In genomic region chr2:98637401-98638144, GRCh38 we compare ENCODE assay signal across 10 cellular contexts. TPM values are rescaled to one million over a fixed set of nuclear protein-coding genes. Genes with fewer than 3 reads are reported as not detected.
A peak's percentile ranks its signal among the peaks of the same experiment; 100 is the strongest.
DNase-seq lines count a peak whose midpoint lies in the region; ATAC-seq, FAIRE-seq and TF ChIP-seq lines count a peak whose summit lies in the region.
"Had no signal": no experiment of that assay in that cellular context is flagged by ENCODE, and none has a peak within 500 bp of the region (broad histone marks: within the 10 kb centered on the region; RNA-seq: fewer than 3 reads in every experiment).

No MANE protein-coding gene starts in this region.

- H2BK15ac ChIP-seq in mesendoderm (replicated peaks; ENCODE audit: low read depth): no peak overlapping the region

- H3K23ac ChIP-seq in mesendoderm (ENCODE audit: low read length): no peak overlapping the region

- no peak overlapping the region for H2BK120ac ChIP-seq in mesendoderm (ENCODE audit: low read depth, low read length)

- H3K18ac ChIP-seq in mesendoderm (ENCODE audit: low read length): peak overlapping the region; percentile 12

- no peak overlapping the region for H2BK5ac ChIP-seq in mesendoderm (ENCODE audit: low read length)

- BruUV-seq in Calu3 (replicated peaks; lab: Mats Ljungman, UMichigan): no TSS peak

- no peak overlapping the region for H3K4me3 ChIP-seq in mesendoderm (ENCODE audit: low read length)

- FAIRE-seq in GM12891 (lab: Jason Lieb, UNC): peak; percentile 79

- H3K27me3 ChIP-seq in mesendoderm (ENCODE audit: insufficient read depth, low read length, poor library complexity): no peaks in the 10 kb centered on the region

- no peaks in the 10 kb centered on the region for H3K79me1 ChIP-seq in mesendoderm (ENCODE audit: low read length)

- no peak overlapping the region for H3K4me2 ChIP-seq in mesendoderm (ENCODE audit: low read length)

- H3K9ac ChIP-seq in mesendoderm (ENCODE audit: low read length): no peak overlapping the region

- H3K4ac ChIP-seq in mesendoderm (ENCODE audit: low read depth, low read length): no peak overlapping the region

- peak; percentile 36 for DNase-seq in GM12891 (ENCODE audit: insufficient read length, low spot score)
- DNase-seq in T-helper 9 cell: peak; percentile 39
- no peak for DNase-seq in mesendoderm
- DNase-seq in Calu3: no peak
- DNase-seq in HK-2 (ENCODE audit: unreplicated experiment): no peak
- DNase-seq in effector CD8-positive, alpha-beta T cell (lab: John Stamatoyannopoulos, UW): no peak
- DNase-seq in osteocyte (ENCODE audit: extremely low spot score, unreplicated experiment): no peak
- DNase-seq: COR-L47, NCI-H510A treated with DMSO at 0.1 percent for 48 hours had no signal

- no peak overlapping the region for H2AK5ac ChIP-seq in mesendoderm (ENCODE audit: low read length)

- ATAC-seq in GM21723 (IDR thresholded peaks at IDR 0.05; ENCODE audit: unreplicated experiment): peak; percentile 83

- H3K9me3 Mint-ChIP-seq in Calu3 (ENCODE audit: low read depth, unreplicated experiment) (no peaks in the 10 kb centered on the region), osteocyte (ENCODE audit: unreplicated experiment) (no peaks in the 10 kb centered on the region)

- peaks cover 2% of the 10 kb centered on the region for H3K4me1 ChIP-seq in mesendoderm (ENCODE audit: control insufficient read depth, low read depth, low read length)

- H3K4me3 Mint-ChIP-seq in Calu3 (ENCODE audit: low read depth, unreplicated experiment): no peak overlapping the region
- no peak overlapping the region for H3K4me3 Mint-ChIP-seq in osteocyte (ENCODE audit: unreplicated experiment)

- H3K4me1 Mint-ChIP-seq in Calu3 (ENCODE audit: low read depth, unreplicated experiment) (no peaks in the 10 kb centered on the region), osteocyte (ENCODE audit: unreplicated experiment) (peaks cover 6% of the 10 kb centered on the region)

- no CpG with 5 or more reads among the region's 10 CpGs for WGBS in mesendoderm (ENCODE audit: extremely low coverage, insufficient coverage, low lambda C conversion rate)

- no peak overlapping the region for H3K27ac ChIP-seq in mesendoderm (ENCODE audit: low read depth, low read length)

- H3K36me3 Mint-ChIP-seq in Calu3 (ENCODE audit: insufficient read depth, unreplicated experiment) (peaks cover 4% of the 10 kb centered on the region), osteocyte (ENCODE audit: unreplicated experiment) (no peaks in the 10 kb centered on the region)

- H4K5ac ChIP-seq in mesendoderm (ENCODE audit: low read length): no peak overlapping the region

- no peak overlapping the region for H4K8ac ChIP-seq in mesendoderm (ENCODE audit: low read depth, low read length)

- H3K79me2 ChIP-seq in mesendoderm (ENCODE audit: control insufficient read depth, insufficient read depth, low read length): no peaks in the 10 kb centered on the region

- H3K27me3 Mint-ChIP-seq in Calu3 (ENCODE audit: unreplicated experiment) (no peaks in the 10 kb centered on the region), osteocyte (ENCODE audit: unreplicated experiment) (peaks cover 26% of the 10 kb centered on the region)

- TF ChIP-seq CTCF in Calu3 (IDR thresholded peaks at IDR 0.05; ENCODE audit: unreplicated experiment): no peak
- TF ChIP-seq CTCF in osteocyte (IDR thresholded peaks at IDR 0.05): no peak

- no peak for TF ChIP-seq POLR2A in GM12891 (IDR thresholded peaks at IDR 0.05; ENCODE audit: low read depth, low read length)

- intact Hi-C loops in Calu3 (cut with micrococcal nuclease; ENCODE audit: unreplicated experiment): no loop called here

- no peak overlapping the region for H3K27ac Mint-ChIP-seq in Calu3 (ENCODE audit: unreplicated experiment)
- no peak overlapping the region for H3K27ac Mint-ChIP-seq in osteocyte (ENCODE audit: unreplicated experiment)

- CTCF ChIA-PET in Calu3 (lab: Charles Lee): no interaction called here

- peak overlapping the region; percentile 5 for H3K56ac ChIP-seq in mesendoderm (ENCODE audit: low read length)

- no peaks in the 10 kb centered on the region for H3K36me3 ChIP-seq in mesendoderm (ENCODE audit: control insufficient read depth, insufficient read depth, low read length)

TF ChIP-seq in GM12891, 5 proteins besides CTCF, POLR2A, EP300 and RAD21:
- TF ChIP-seq PAX5 (IDR thresholded peaks at IDR 0.05; ENCODE audit: insufficient read depth, low read length, severe bottlenecking) (no peak), POLR2AphosphoS5 (IDR thresholded peaks at IDR 0.05; ENCODE audit: low read depth, low read length) (no peak), SPI1 (IDR thresholded peaks at IDR 0.05; ENCODE audit: low read depth, low read length) (no peak), POU2F2 (IDR thresholded peaks at IDR 0.05; ENCODE audit: low read depth, low read length) (no peak), TAF1 (IDR thresholded peaks at IDR 0.05; ENCODE audit: low read depth, low read length) (no peak)
TF ChIP-seq in GM12891: peak in this region for 0.

RNA-seq across cellular contexts. Expression of gene UNC50, which starts 29.2 kb away (rescaled TPM):
- polyA plus RNA-seq in GM12891 (2012; ENCODE audit: low read depth, missing spikeins): 26.4 TPM
- polyA plus RNA-seq in mesendoderm (2013, experiment 1 of 2): 56.6 TPM
- polyA plus RNA-seq in mesendoderm (2013, experiment 2 of 2): 54.3 TPM
- 30.5 and 33.0 TPM in 2 replicates for total RNA-seq in Calu3 (2022)
- 44.3 and 45.7 TPM in 2 replicates for total RNA-seq in osteocyte

RNA-seq across cellular contexts. Expression of gene COA5, which starts 29.3 kb away (rescaled TPM):
- 36.6 TPM for polyA plus RNA-seq in GM12891 (2012; ENCODE audit: low read depth, missing spikeins)
- polyA plus RNA-seq in mesendoderm (2013, experiment 1 of 2): 30.2 TPM
- 29.8 TPM for polyA plus RNA-seq in mesendoderm (2013, experiment 2 of 2)
- total RNA-seq in Calu3 (2022): 24.9 and 27.8 TPM in 2 replicates
- total RNA-seq in osteocyte: 26.4 and 33.1 TPM in 2 replicates

Comparison
In these comparisons a context has a peak if more than half of its experiments do, and no peak if none do; other contexts are left out.
1. DNase-seq: peak in GM12891 (single experiment) and T-helper 9 cell (single experiment); none in mesendoderm (single experiment), Calu3 (single experiment), HK-2 (single experiment), effector CD8-positive, alpha-beta T cell (single experiment) and osteocyte (single experiment).